ENCODE assay signal across 8 cellular contexts in the genomic region with DNA sequence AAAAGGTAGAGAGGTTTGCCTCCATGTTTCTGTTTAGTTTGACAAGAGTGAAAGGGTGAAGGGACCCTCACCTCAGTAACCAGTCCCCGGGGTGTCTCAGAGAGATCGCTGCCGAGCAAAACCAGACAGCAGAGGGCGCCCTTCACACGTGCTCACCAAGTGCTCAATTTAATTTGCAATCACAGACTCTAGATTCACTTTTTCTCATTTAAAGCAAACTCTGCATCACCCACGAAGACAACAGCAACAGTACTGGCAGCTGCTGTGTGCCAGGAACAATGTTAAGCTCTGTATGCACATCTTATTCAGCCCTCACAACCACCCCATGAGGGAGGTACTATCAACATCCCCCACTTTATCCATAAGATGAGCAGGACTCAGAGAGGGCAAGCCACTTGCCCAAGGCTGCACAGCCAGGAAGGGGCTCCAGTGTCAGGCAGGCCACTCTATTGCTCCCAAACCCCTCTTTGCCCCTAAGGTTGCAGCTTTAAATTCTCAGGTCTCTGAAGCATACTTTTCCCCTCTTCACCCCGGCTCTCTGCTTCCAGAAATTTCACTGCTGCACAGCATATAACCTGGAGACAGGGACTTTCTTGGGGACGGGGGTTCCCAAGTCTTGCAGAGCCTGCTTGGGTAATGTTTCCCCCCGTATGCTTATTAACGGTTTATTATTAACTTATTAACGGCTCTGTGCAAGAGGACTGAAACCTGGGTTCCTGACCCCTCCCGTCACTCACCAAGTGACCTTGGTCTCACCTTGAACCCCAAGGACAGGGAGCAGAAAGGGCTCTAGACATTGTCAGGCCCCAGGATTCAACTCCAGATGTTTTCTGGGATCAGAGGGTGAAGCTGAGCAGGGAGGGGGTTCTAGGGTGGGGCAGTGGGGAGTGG.
DNase-seq lines count a peak whose midpoint lies in the region; ATAC-seq, FAIRE-seq and TF ChIP-seq lines count a peak whose summit lies in the region.

No MANE protein-coding gene starts in this region.

- H3K9me3 ChIP-seq in AG04450 (ENCODE audit: control insufficient read depth, insufficient read depth, low read length) (no peaks in the 10 kb centered on the region), liver (ENCODE audit: control insufficient read depth in 4 of 4, low read length in 3 of 4) (no peaks in the 10 kb centered on the region)

- peak; percentile 52 for FAIRE-seq in GM19239 (lab: Jason Lieb, UNC)

- POLR2A ChIA-PET in AG04450 (lab: Yijun Ruan, JAX) = interaction anchor here (0.6 kb wide), 1 partner anchor 729 kb away, joined by 4 read pairs; no protein-coding TSS in a partner anchor
- POLR2A ChIA-PET in activated CD4-positive, alpha-beta T cell treated with anti-CD3 and anti-CD28 coated beads for 36 hours (lab: Charles Lee) = no interaction called here

- peak; percentile 91 to 94 for TF ChIP-seq RAD21 in liver (IDR thresholded peaks at IDR 0.05)

- H3K4me3 ChIP-seq in AG04450 (ENCODE audit: low read depth, low read length) (no peak overlapping the region), choroid plexus epithelial cell (ENCODE audit: low read depth, low read length) (no peak overlapping the region), liver (ENCODE audit: low read depth in 1 of 3, low read length in 3 of 3) (no peak overlapping the region)

- no peaks in the 10 kb centered on the region for H3K36me3 ChIP-seq in liver (ENCODE audit: control insufficient read depth in 4 of 4, insufficient read depth in 3 of 4, low read depth in 1 of 4, low read length in 3 of 4)

- H3K27me3 Mint-ChIP-seq in activated CD4-positive, alpha-beta T cell treated with anti-CD3 and anti-CD28 coated beads for 36 hours = peaks cover 8% of the 10 kb centered on the region

- peaks cover 2 to 13% (median 6%) of the 10 kb centered on the region in 4 donors for H3K4me1 ChIP-seq in liver (ENCODE audit: control insufficient read depth in 4 of 4, insufficient read depth in 4 of 4, low read length in 3 of 4)

- peaks cover under 1% of the 10 kb centered on the region for H3K4me1 Mint-ChIP-seq in activated CD4-positive, alpha-beta T cell treated with anti-CD3 and anti-CD28 coated beads for 36 hours

- intact Hi-C loops in activated CD4-positive, alpha-beta T cell treated with anti-CD3 and anti-CD28 coated beads for 36 hours (cut with DNase I, micrococcal nuclease) = loop anchor here (1.0 to 10.0 kb wide), 8 partner anchors 100 to 407 kb away; a partner anchor contains a TSS

- peak; percentile 77 for ATAC-seq in activated CD4-positive, alpha-beta T cell treated with anti-CD3 and anti-CD28 coated beads for 36 hours
- ATAC-seq in HG03095 (IDR thresholded peaks at IDR 0.05; ENCODE audit: unreplicated experiment) = no peak

- no peak overlapping the region for H3K9ac ChIP-seq in liver (ENCODE audit: low read depth in 1 of 2, low read length in 2 of 2)

- DNase-seq in AG04450 (ENCODE audit: low read depth, low spot score) = peak; percentile 33
- peak; percentile 60 for DNase-seq in GM19239 (ENCODE audit: insufficient read length, low spot score)
- DNase-seq in NCI-H446 (lab: John Stamatoyannopoulos, UW) = peak; percentile 30 to 47
- peak; percentile 87 for DNase-seq in activated CD4-positive, alpha-beta T cell treated with anti-CD3 and anti-CD28 coated beads for 36 hours
- DNase-seq in choroid plexus epithelial cell (ENCODE audit: low read depth) = peak; percentile 82
- peak; percentile 56 to 75 (median 57) for DNase-seq in stimulated activated CD4-positive, alpha-beta T cell treated with anti-CD3 and anti-CD28 coated beads, TNF-alpha, amount 100 ng/mL, for 24 hours (ENCODE audit: low read depth in 3 of 3)

- 16% methylated on average over 12 of the region's 12 CpGs for WGBS in liver

- peak; percentile 90 for TF ChIP-seq CTCF in AG04450 (IDR thresholded peaks at IDR 0.05; ENCODE audit: low read depth, low read length)
- peak; percentile 95 for TF ChIP-seq CTCF in choroid plexus epithelial cell (conservative IDR thresholded peaks at IDR 0.05; ENCODE audit: low read depth, low read length)
- peak; percentile 84 for TF ChIP-seq CTCF in liver (IDR thresholded peaks at IDR 0.05; ENCODE audit: low read depth, low read length, missing input control)

- H3K36me3 Mint-ChIP-seq in activated CD4-positive, alpha-beta T cell treated with anti-CD3 and anti-CD28 coated beads for 36 hours (ENCODE audit: low read depth) = no peaks in the 10 kb centered on the region

- CTCF ChIA-PET in AG04450 (lab: Charles Lee) = interaction anchor here (0.5 to 4.3 kb wide), 25 partner anchors 9 to 317 kb away, joined by 3 to 47 read pairs (median 5); a partner anchor contains a TSS
- CTCF ChIA-PET in activated CD4-positive, alpha-beta T cell treated with anti-CD3 and anti-CD28 coated beads for 36 hours (lab: Charles Lee) = interaction anchor here (0.6 to 2.2 kb wide), 9 partner anchors 9 to 230 kb away, joined by 3 to 12 read pairs (median 4); no protein-coding TSS in a partner anchor

- no peak overlapping the region for H3K4me3 Mint-ChIP-seq in activated CD4-positive, alpha-beta T cell treated with anti-CD3 and anti-CD28 coated beads for 36 hours

- H3K27ac Mint-ChIP-seq in activated CD4-positive, alpha-beta T cell treated with anti-CD3 and anti-CD28 coated beads for 36 hours = no peak overlapping the region

- peaks cover 17% of the 10 kb centered on the region for H3K27me3 ChIP-seq in AG04450 (ENCODE audit: control insufficient read depth, insufficient read depth, low read length)
- H3K27me3 ChIP-seq in liver (ENCODE audit: control insufficient read depth in 4 of 4, insufficient read depth in 4 of 4, low read length in 3 of 4) = no peaks in the 10 kb centered on the region

- H3K27ac ChIP-seq in AG04450 (ENCODE audit: low read depth, low read length) (no peak overlapping the region), liver (ENCODE audit: low read depth in 1 of 2, low read length in 2 of 2) (no peak overlapping the region)

- no peaks in the 10 kb centered on the region for H3K9me3 Mint-ChIP-seq in activated CD4-positive, alpha-beta T cell treated with anti-CD3 and anti-CD28 coated beads for 36 hours (ENCODE audit: low read depth)

TF ChIP-seq in liver, 16 proteins besides CTCF, POLR2A, EP300 and RAD21:
- TF ChIP-seq NR2F2 (IDR thresholded peaks at IDR 0.05) = no peak
- TF ChIP-seq RXRA (IDR thresholded peaks at IDR 0.05) = peak in 1 of 2 donors; percentile 48
- TF ChIP-seq HNF4G (IDR thresholded peaks at IDR 0.05) = no peak
- no peak for TF ChIP-seq JUND (IDR thresholded peaks at IDR 0.05)
- TF ChIP-seq HNF4A (conservative IDR thresholded peaks at IDR 0.05) = peak in 1 of 2 donors; percentile 12
- TF ChIP-seq, protein P1, sequence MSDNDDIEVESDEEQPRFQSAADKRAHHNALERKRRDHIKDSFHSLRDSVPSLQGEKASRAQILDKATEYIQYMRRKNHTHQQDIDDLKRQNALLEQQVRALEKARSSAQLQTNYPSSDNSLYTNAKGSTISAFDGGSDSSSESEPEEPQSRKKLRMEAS (IDR thresholded peaks at IDR 0.05) = peak; percentile 58
- TF ChIP-seq EGR1 (IDR thresholded peaks at IDR 0.05; ENCODE audit: low read depth in 2 of 2) = no peak
- TF ChIP-seq FOXA2 (IDR thresholded peaks at IDR 0.05) = no peak
- no peak for TF ChIP-seq YY1 (IDR thresholded peaks at IDR 0.05)
- TF ChIP-seq, protein P2, sequence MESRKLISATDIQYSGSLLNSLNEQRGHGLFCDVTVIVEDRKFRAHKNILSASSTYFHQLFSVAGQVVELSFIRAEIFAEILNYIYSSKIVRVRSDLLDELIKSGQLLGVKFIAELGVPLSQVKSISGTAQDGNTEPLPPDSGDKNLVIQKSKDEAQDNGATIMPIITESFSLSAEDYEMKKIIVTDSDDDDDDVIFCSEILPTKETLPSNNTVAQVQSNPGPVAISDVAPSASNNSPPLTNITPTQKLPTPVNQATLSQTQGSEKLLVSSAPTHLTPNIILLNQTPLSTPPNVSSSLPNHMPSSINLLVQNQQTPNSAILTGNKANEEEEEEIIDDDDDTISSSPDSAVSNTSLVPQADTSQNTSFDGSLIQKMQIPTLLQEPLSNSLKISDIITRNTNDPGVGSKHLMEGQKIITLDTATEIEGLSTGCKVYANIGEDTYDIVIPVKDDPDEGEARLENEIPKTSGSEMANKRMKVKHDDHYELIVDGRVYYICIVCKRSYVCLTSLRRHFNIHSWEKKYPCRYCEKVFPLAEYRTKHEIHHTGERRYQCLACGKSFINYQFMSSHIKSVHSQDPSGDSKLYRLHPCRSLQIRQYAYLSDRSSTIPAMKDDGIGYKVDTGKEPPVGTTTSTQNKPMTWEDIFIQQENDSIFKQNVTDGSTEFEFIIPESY (IDR thresholded peaks at IDR 0.05) = no peak
- TF ChIP-seq, protein P3, sequence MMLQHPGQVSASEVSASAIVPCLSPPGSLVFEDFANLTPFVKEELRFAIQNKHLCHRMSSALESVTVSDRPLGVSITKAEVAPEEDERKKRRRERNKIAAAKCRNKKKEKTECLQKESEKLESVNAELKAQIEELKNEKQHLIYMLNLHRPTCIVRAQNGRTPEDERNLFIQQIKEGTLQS (IDR thresholded peaks at IDR 0.05) = no peak

Comparison
In these comparisons a context has a peak if more than half of its experiments do, and no peak if none do; other contexts are left out.
1. DNase-seq: peak in every context shown above with its lines; median percentile 87 in activated CD4-positive, alpha-beta T cell treated with anti-CD3 and anti-CD28 coated beads for 36 hours; 82 in choroid plexus epithelial cell; 60 in GM19239; 57 in stimulated activated CD4-positive, alpha-beta T cell treated with anti-CD3 and anti-CD28 coated beads, TNF-alpha, amount 100 ng/mL, for 24 hours; 38 in NCI-H446; 33 in AG04450.